15 cellular contexts compared by ENCODE assay signal in the genomic region with DNA sequence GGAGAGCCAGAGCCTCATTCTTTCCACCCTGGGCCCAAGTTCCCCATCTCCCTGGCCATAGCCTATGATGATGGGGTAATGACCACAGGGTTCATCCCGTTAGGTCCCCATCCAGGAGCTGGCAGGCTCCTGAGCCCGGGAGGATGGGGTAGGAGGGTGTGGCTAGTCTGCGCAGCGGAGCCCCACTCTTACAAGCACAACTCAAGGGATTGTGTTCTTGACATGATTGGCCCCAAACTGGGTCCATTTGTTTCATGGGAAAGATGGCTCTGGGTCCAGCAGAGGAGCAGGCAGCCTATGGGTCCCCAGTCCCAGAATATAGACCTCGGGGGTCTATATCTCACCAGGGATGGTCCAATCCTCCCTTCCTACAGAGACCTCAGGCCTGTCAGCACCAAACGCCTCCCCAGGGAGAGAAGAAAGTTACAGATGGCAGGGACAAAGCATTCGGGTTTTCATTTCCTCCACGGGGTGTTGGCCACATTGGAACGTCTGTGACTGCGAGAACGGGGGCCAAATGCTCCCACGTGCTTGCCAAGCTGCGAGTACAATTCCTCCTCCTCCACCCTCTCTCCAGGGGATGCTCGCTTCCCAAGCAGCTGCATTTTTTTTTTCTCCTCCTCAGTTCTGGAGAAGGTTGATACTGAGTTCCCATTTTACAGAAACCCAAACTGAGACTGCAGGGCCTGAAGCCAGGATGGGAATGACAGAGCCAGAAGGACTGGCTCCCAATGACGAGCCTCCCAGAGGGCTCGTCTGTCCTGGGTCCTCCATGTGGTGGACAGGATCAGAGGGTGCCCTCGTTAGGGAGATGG.
DNase-seq lines count a peak whose midpoint lies in the region; ATAC-seq, FAIRE-seq and TF ChIP-seq lines count a peak whose summit lies in the region.
"Had no signal": no experiment of that assay in that cellular context is flagged by ENCODE, and none has a peak within 500 bp of the region (broad histone marks: within the 10 kb centered on the region; RNA-seq: fewer than 3 reads in every experiment).

No MANE protein-coding gene starts in this region.

- FAIRE-seq in HepG2 (lab: Jason Lieb, UNC): no peak

- no peak for TF ChIP-seq RAD21 in HepG2 (CRISPR knock-in tag; IDR thresholded peaks at IDR 0.05)

- BruUV-seq in HepG2 (replicated peaks; lab: Mats Ljungman, UMichigan): no TSS peak

- no peak for TF ChIP-seq EP300 in HepG2 (IDR thresholded peaks at IDR 0.05; ENCODE audit: low read depth in 2 of 2, low read length in 2 of 2)
- no peak for TF ChIP-seq EP300 in HepG2 (CRISPR knock-in tag; IDR thresholded peaks at IDR 0.05; ENCODE audit: borderline replicate concordance)

- H3K27me3 ChIP-seq in H7 (ENCODE audit: control insufficient read depth, insufficient read depth, low read length) (no peaks in the 10 kb centered on the region), HepG2 (ENCODE audit: control insufficient read depth in 1 of 2, insufficient read depth in 2 of 2, low read length in 2 of 2) (peaks cover 2 to 19% of the 10 kb centered on the region in 2 experiments; a peak in 2 of 5 replicates), subcutaneous abdominal adipose tissue (ENCODE audit: control insufficient read depth in 5 of 5, insufficient read depth in 4 of 5, low read length in 5 of 5) (peaks cover 0 to 2% (median 0%) of the 10 kb centered on the region in 5 donors)
- H3K27me3 ChIP-seq: Peyer's patch had no signal

- intact Hi-C loops in HepG2 (cut with micrococcal nuclease; ENCODE audit: unreplicated experiment): no loop called here

- CTCF ChIA-PET in HepG2 (lab: Yijun Ruan, JAX; ENCODE audit: low intra/inter-chr PET ratio, low total read pairs): no interaction called here

- no peaks in the 10 kb centered on the region for H3K36me3 ChIP-seq in H7 (replicated peaks; ENCODE audit: control insufficient read depth, insufficient read depth, low read length)
- no peaks in the 10 kb centered on the region for H3K36me3 ChIP-seq in HepG2 (replicated peaks in 1 of 2; ENCODE audit: control insufficient read depth in 1 of 2, insufficient read depth in 2 of 2, low read length in 2 of 2)
- H3K36me3 ChIP-seq in subcutaneous abdominal adipose tissue (ENCODE audit: control insufficient read depth in 5 of 5, insufficient read depth in 5 of 5, low read length in 5 of 5): no peaks in the 10 kb centered on the region
- H3K36me3 ChIP-seq: HAP-1, Peyer's patch had no signal

- H3K9ac ChIP-seq in HepG2 (ENCODE audit: insufficient read depth, low read depth, low read length) (no peak overlapping the region), subcutaneous abdominal adipose tissue (ENCODE audit: low read length in 5 of 5) (no peak overlapping the region)

- in situ Hi-C loops in HepG2 (cut with HindIII; ENCODE audit: extremely low pct_ligation_motif_present, low pct_unique_long_range_greater_than_20kb): no loop called here

- no peak for TF ChIP-seq CTCF in coronary artery (IDR thresholded peaks at IDR 0.05)
- TF ChIP-seq CTCF in HepG2 (CRISPR knock-in tag; IDR thresholded peaks at IDR 0.05): no peak

- ATAC-seq in HepG2: no peak
- no peak for ATAC-seq in GM21717 (IDR thresholded peaks at IDR 0.05; ENCODE audit: unreplicated experiment)
- ATAC-seq in activated CD4-positive, CD25-positive, alpha-beta regulatory T cell treated with anti-CD3 and anti-CD28 coated beads, Interleukin-2, amount 50 U/mL, for 24 hours: no peak

- no peaks in the 10 kb centered on the region for H3K79me2 ChIP-seq in HepG2 (ENCODE audit: insufficient read depth, low read length)

- peaks cover 61% of the 10 kb centered on the region for H3K4me1 ChIP-seq in HepG2 (ENCODE audit: insufficient read depth, low read length)
- peaks cover 13 to 49% (median 44%) of the 10 kb centered on the region in 5 donors for H3K4me1 ChIP-seq in subcutaneous abdominal adipose tissue (ENCODE audit: control insufficient read depth in 5 of 5, insufficient read depth in 5 of 5, low read length in 5 of 5)

- peak; percentile 40 for DNase-seq in H7
- peak; percentile 81 for DNase-seq in coronary artery (ENCODE audit: low spot score)
- DNase-seq in HepG2 (ENCODE audit: low spot score): no peak
- no peak for DNase-seq in stimulated activated CD8-positive, alpha-beta memory T cell treated with anti-CD3 and anti-CD28 coated beads, Interleukin-4, amount 100 ng/mL, for 48 hours
- DNase-seq in occipital lobe (lab: John Stamatoyannopoulos, UW): no peak
- DNase-seq: KBM-7; naive B cell; NCI-H510A; Peyer's patch; stimulated activated CD4-positive, alpha-beta T cell treated with anti-CD3 and anti-CD28 coated beads, Interleukin-4, amount 100 ng/mL, for 24 hours had no signal

- peak overlapping the region; percentile 53 to 92 for H3K27ac ChIP-seq in coronary artery
- no peak overlapping the region for H3K27ac ChIP-seq in HepG2 (ENCODE audit: extremely low read length, insufficient read depth, low read length)
- H3K27ac ChIP-seq in subcutaneous abdominal adipose tissue (ENCODE audit: low read depth, low read length): peak overlapping the region; percentile 76
- H3K27ac ChIP-seq: Peyer's patch, VCaP had no signal

- no peaks in the 10 kb centered on the region for H4K20me1 ChIP-seq in HepG2 (ENCODE audit: insufficient read depth, low read length)

- no peak overlapping the region for H2AFZ ChIP-seq in HepG2 (ENCODE audit: low read length)

- WGBS in HepG2 (ENCODE audit: low lambda C conversion rate): 70% methylated on average over 12 of the region's 17 CpGs

- POLR2A ChIA-PET in HepG2 (lab: Yijun Ruan, JAX): interaction anchor here (0.6 to 1.2 kb wide), 3 partner anchors 9 to 71 kb away, joined by 3 read pairs; partner anchors contain the start of gene DHRS3

- no peak overlapping the region for H3K4me2 ChIP-seq in HepG2 (ENCODE audit: low read depth, low read length)

- no peaks in the 10 kb centered on the region for H3K9me3 ChIP-seq in HepG2 (ENCODE audit: low read length)
- no peaks in the 10 kb centered on the region for H3K9me3 ChIP-seq in subcutaneous abdominal adipose tissue (ENCODE audit: control insufficient read depth in 5 of 5, low read length in 5 of 5)
- H3K9me3 ChIP-seq: HAP-1, Peyer's patch had no signal

- TF ChIP-seq POLR2A in HepG2 (IDR thresholded peaks at IDR 0.05; ENCODE audit: insufficient read depth in 1 of 2, low read depth in 2 of 2, low read length in 2 of 2): no peak

- H3K4me3 ChIP-seq in H7 (ENCODE audit: insufficient read depth, low read depth, low read length): no peak overlapping the region
- H3K4me3 ChIP-seq in coronary artery: no peak overlapping the region
- no peak overlapping the region for H3K4me3 ChIP-seq in HepG2 (replicated peaks in 1 of 3; ENCODE audit: insufficient read depth in 1 of 3, low read depth in 2 of 3, low read length in 3 of 3)
- no peak overlapping the region for H3K4me3 ChIP-seq in subcutaneous abdominal adipose tissue (ENCODE audit: low read depth in 1 of 5, low read length in 5 of 5)
- H3K4me3 ChIP-seq: HAP-1, Peyer's patch had no signal

TF ChIP-seq in HepG2, 621 proteins besides CTCF, POLR2A, EP300 and RAD21:
- TF ChIP-seq TMF1 (CRISPR knock-in tag; IDR thresholded peaks at IDR 0.05; ENCODE audit: low read depth) (no peak), ZNF629 (CRISPR knock-in tag; conservative IDR thresholded peaks at IDR 0.05) (peak; percentile 67; the same call in 1 of the 2 replicates), ZNF644 (CRISPR knock-in tag; IDR thresholded peaks at IDR 0.05; ENCODE audit: low read depth) (no peak)
- TF ChIP-seq, protein P1, sequence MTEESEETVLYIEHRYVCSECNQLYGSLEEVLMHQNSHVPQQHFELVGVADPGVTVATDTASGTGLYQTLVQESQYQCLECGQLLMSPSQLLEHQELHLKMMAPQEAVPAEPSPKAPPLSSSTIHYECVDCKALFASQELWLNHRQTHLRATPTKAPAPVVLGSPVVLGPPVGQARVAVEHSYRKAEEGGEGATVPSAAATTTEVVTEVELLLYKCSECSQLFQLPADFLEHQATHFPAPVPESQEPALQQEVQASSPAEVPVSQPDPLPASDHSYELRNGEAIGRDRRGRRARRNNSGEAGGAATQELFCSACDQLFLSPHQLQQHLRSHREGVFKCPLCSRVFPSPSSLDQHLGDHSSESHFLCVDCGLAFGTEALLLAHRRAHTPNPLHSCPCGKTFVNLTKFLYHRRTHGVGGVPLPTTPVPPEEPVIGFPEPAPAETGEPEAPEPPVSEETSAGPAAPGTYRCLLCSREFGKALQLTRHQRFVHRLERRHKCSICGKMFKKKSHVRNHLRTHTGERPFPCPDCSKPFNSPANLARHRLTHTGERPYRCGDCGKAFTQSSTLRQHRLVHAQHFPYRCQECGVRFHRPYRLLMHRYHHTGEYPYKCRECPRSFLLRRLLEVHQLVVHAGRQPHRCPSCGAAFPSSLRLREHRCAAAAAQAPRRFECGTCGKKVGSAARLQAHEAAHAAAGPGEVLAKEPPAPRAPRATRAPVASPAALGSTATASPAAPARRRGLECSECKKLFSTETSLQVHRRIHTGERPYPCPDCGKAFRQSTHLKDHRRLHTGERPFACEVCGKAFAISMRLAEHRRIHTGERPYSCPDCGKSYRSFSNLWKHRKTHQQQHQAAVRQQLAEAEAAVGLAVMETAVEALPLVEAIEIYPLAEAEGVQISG (CRISPR knock-in tag; IDR thresholded peaks at IDR 0.05): no peak

Comparison
In these comparisons a context has a peak if more than half of its experiments do, and no peak if none do; other contexts are left out.
1. DNase-seq: peak in H7 (single experiment) and coronary artery (single experiment); none in HepG2 (single experiment), stimulated activated CD8-positive, alpha-beta memory T cell treated with anti-CD3 and anti-CD28 coated beads, Interleukin-4, amount 100 ng/mL, for 48 hours (single experiment) and occipital lobe (single experiment).